Comparison of ENCODE assay signal across 4 cellular contexts in the genomic region with DNA sequence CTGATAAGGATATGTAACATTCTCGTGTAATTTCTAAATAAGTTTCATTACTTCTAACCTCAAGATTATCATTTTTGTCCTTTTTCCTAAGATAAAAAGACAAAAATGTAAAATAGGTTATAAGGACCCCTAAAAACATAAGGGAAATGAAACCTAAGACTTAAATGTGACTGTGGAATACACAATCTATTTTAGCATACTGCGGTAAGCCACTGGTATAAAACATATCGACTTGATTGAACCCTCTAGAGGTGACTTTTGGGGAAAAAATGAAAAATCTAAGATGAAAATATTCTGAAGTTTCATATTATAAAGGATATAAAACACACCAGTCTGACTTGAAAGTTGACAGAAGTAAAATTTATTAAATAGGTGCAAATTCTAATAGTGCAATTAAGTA.
TF ChIP-seq lines count a peak whose summit lies in the region.

No MANE protein-coding gene starts in this region.

TF ChIP-seq in SK-N-SH, 30 proteins besides CTCF, POLR2A, EP300 and RAD21 (continues in another document):
- TF ChIP-seq TCF12 (IDR thresholded peaks at IDR 0.05), result no peak
- TF ChIP-seq TEAD4 (IDR thresholded peaks at IDR 0.05; ENCODE audit: borderline replicate concordance, insufficient read depth), result no peak
- TF ChIP-seq, protein P1, sequence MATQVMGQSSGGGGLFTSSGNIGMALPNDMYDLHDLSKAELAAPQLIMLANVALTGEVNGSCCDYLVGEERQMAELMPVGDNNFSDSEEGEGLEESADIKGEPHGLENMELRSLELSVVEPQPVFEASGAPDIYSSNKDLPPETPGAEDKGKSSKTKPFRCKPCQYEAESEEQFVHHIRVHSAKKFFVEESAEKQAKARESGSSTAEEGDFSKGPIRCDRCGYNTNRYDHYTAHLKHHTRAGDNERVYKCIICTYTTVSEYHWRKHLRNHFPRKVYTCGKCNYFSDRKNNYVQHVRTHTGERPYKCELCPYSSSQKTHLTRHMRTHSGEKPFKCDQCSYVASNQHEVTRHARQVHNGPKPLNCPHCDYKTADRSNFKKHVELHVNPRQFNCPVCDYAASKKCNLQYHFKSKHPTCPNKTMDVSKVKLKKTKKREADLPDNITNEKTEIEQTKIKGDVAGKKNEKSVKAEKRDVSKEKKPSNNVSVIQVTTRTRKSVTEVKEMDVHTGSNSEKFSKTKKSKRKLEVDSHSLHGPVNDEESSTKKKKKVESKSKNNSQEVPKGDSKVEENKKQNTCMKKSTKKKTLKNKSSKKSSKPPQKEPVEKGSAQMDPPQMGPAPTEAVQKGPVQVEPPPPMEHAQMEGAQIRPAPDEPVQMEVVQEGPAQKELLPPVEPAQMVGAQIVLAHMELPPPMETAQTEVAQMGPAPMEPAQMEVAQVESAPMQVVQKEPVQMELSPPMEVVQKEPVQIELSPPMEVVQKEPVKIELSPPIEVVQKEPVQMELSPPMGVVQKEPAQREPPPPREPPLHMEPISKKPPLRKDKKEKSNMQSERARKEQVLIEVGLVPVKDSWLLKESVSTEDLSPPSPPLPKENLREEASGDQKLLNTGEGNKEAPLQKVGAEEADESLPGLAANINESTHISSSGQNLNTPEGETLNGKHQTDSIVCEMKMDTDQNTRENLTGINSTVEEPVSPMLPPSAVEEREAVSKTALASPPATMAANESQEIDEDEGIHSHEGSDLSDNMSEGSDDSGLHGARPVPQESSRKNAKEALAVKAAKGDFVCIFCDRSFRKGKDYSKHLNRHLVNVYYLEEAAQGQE (IDR thresholded peaks at IDR 0.05; ENCODE audit: low read depth, low read length), result no peak
- TF ChIP-seq IRF3 (IDR thresholded peaks at IDR 0.05; ENCODE audit: low read depth, low read length), result no peak
- TF ChIP-seq TAF1 (IDR thresholded peaks at IDR 0.05; ENCODE audit: borderline replicate concordance, low read depth, low read length), result no peak
- TF ChIP-seq RCOR1 (IDR thresholded peaks at IDR 0.05; ENCODE audit: low read length), result no peak
- no peak for TF ChIP-seq FOXM1 (IDR thresholded peaks at IDR 0.05; ENCODE audit: low read depth)
- TF ChIP-seq, protein P2, sequence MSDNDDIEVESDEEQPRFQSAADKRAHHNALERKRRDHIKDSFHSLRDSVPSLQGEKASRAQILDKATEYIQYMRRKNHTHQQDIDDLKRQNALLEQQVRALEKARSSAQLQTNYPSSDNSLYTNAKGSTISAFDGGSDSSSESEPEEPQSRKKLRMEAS (IDR thresholded peaks at IDR 0.05; ENCODE audit: low read depth), result no peak
- TF ChIP-seq FOSL2 (IDR thresholded peaks at IDR 0.05; ENCODE audit: borderline replicate concordance, low read depth), result no peak

TF ChIP-seq in SK-N-SH treated with all-trans-retinoic acid at 6 μM for 48 hours, 23 proteins besides CTCF, POLR2A, EP300 and RAD21:
- TF ChIP-seq TOX (CRISPR knock-in tag; IDR thresholded peaks at IDR 0.05; ENCODE audit: borderline replicate concordance) (no peak), GLIS3 (CRISPR knock-in tag; IDR thresholded peaks at IDR 0.05) (no peak), ESRRG (CRISPR knock-in tag; IDR thresholded peaks at IDR 0.05) (no peak), ZNF8 (CRISPR knock-in tag; IDR thresholded peaks at IDR 0.05) (no peak), ZNF565 (CRISPR knock-in tag; conservative IDR thresholded peaks at IDR 0.05; ENCODE audit: low read depth) (no peak), ARNTL (CRISPR knock-in tag; IDR thresholded peaks at IDR 0.05; ENCODE audit: borderline replicate concordance, low read depth) (no peak), CSRNP3 (CRISPR knock-in tag; IDR thresholded peaks at IDR 0.05) (no peak), ZFP30 (CRISPR knock-in tag; IDR thresholded peaks at IDR 0.05) (no peak), RARB (CRISPR knock-in tag; IDR thresholded peaks at IDR 0.05) (no peak), TCF4 (CRISPR knock-in tag; IDR thresholded peaks at IDR 0.05; ENCODE audit: borderline replicate concordance) (no peak)

TF ChIP-seq in endothelial cell of umbilical vein, 7 proteins besides CTCF, POLR2A, EP300 and RAD21:
- TF ChIP-seq, protein P2 (IDR thresholded peaks at IDR 0.05; ENCODE audit: insufficient read depth, insufficient read length), result no peak
- TF ChIP-seq GATA2 (IDR thresholded peaks at IDR 0.05; ENCODE audit: insufficient read depth, insufficient read length, low read depth, low read length) (no peak), MYC (IDR thresholded peaks at IDR 0.05; ENCODE audit: low read depth, low read length) (no peak), POLR2AphosphoS5 (IDR thresholded peaks at IDR 0.05; ENCODE audit: insufficient read depth, low read depth, low read length) (no peak), FOS (IDR thresholded peaks at IDR 0.05; ENCODE audit: borderline replicate concordance, insufficient read depth, low read length) (no peak), JUN (IDR thresholded peaks at IDR 0.05; ENCODE audit: borderline replicate concordance, insufficient read depth, insufficient read length, low read depth) (no peak), EZH2 (IDR thresholded peaks at IDR 0.05; ENCODE audit: borderline replicate concordance, low read depth, low read length, severe bottlenecking) (no peak)
TF ChIP-seq in endothelial cell of umbilical vein: peak in this region for 0.

TF ChIP-seq in HEK293T, 16 proteins besides CTCF, POLR2A, EP300 and RAD21:
- TF ChIP-seq FOXM1 (IDR thresholded peaks at IDR 0.05; ENCODE audit: borderline replicate concordance), result no peak
- TF ChIP-seq CTBP1 (IDR thresholded peaks at IDR 0.05; ENCODE audit: borderline replicate concordance), result no peak
- no peak for TF ChIP-seq SP1 (IDR thresholded peaks at IDR 0.05)
- TF ChIP-seq FOXA1 (IDR thresholded peaks at IDR 0.05), result no peak
- TF ChIP-seq ARNT (IDR thresholded peaks at IDR 0.05), result no peak
- TF ChIP-seq TARDBP (IDR thresholded peaks at IDR 0.05), result no peak
- no peak for TF ChIP-seq HDGF (IDR thresholded peaks at IDR 0.05; ENCODE audit: borderline replicate concordance)
- no peak for TF ChIP-seq ZNF384 (IDR thresholded peaks at IDR 0.05)
- no peak for TF ChIP-seq L3MBTL2 (conservative IDR thresholded peaks at IDR 0.05)
- no peak for TF ChIP-seq SUZ12 (IDR thresholded peaks at IDR 0.05)
- no peak for TF ChIP-seq LEF1 (IDR thresholded peaks at IDR 0.05; ENCODE audit: borderline replicate concordance)
- no peak for TF ChIP-seq NFRKB (IDR thresholded peaks at IDR 0.05)
TF ChIP-seq in HEK293T: peak in this region for 0.
